1 cellular context compared by ENCODE assay signal in the genomic region with DNA sequence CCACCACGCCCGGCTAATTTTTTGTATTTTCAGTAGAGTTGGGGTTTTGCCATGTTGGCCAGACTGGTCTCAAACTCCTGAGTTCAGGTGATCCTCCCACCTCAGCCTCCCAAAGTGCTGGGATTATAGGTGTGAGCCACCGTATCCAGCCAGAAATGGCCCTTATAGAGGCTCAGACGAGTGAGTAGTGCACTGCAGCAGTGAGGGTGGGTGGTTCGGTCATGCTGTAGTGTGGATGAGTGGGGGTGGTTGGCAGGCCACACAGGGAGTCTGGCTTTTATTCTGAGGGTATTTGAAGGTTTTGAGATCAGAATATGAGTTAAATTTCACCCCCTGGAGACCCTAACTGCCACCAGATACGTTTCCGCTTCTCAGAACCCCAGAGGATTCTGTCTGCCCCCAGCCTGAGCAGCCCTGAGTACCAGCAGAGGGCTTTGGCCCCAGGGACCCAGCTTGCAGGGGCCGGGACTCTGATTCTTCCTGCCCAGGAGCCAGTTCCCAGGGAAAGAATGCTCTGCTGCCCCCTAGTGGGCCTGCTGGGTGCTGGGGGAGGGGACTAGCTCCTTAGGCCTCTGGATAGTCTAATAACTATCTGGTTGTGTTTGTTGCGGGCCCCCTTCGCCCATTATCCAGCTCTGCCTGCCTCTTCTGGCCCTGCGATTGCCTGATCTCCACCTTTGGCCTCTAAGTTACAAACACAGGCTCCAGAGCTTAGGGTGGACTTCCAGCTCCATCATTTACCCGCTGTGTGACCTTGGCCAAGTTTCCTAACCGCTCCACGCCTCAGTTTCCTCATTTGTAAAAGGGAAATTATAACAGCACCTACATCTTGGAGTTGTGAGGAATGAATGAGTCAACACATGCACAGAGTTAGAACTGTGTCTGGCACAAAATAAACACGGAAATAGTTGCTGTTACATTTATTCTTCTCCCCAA.
TF ChIP-seq lines count a peak whose summit lies in the region.

No MANE protein-coding gene starts in this region.

TF ChIP-seq in GM23338, 12 proteins besides CTCF, POLR2A, EP300 and RAD21 (continued from another document):
- TF ChIP-seq, protein P1, sequence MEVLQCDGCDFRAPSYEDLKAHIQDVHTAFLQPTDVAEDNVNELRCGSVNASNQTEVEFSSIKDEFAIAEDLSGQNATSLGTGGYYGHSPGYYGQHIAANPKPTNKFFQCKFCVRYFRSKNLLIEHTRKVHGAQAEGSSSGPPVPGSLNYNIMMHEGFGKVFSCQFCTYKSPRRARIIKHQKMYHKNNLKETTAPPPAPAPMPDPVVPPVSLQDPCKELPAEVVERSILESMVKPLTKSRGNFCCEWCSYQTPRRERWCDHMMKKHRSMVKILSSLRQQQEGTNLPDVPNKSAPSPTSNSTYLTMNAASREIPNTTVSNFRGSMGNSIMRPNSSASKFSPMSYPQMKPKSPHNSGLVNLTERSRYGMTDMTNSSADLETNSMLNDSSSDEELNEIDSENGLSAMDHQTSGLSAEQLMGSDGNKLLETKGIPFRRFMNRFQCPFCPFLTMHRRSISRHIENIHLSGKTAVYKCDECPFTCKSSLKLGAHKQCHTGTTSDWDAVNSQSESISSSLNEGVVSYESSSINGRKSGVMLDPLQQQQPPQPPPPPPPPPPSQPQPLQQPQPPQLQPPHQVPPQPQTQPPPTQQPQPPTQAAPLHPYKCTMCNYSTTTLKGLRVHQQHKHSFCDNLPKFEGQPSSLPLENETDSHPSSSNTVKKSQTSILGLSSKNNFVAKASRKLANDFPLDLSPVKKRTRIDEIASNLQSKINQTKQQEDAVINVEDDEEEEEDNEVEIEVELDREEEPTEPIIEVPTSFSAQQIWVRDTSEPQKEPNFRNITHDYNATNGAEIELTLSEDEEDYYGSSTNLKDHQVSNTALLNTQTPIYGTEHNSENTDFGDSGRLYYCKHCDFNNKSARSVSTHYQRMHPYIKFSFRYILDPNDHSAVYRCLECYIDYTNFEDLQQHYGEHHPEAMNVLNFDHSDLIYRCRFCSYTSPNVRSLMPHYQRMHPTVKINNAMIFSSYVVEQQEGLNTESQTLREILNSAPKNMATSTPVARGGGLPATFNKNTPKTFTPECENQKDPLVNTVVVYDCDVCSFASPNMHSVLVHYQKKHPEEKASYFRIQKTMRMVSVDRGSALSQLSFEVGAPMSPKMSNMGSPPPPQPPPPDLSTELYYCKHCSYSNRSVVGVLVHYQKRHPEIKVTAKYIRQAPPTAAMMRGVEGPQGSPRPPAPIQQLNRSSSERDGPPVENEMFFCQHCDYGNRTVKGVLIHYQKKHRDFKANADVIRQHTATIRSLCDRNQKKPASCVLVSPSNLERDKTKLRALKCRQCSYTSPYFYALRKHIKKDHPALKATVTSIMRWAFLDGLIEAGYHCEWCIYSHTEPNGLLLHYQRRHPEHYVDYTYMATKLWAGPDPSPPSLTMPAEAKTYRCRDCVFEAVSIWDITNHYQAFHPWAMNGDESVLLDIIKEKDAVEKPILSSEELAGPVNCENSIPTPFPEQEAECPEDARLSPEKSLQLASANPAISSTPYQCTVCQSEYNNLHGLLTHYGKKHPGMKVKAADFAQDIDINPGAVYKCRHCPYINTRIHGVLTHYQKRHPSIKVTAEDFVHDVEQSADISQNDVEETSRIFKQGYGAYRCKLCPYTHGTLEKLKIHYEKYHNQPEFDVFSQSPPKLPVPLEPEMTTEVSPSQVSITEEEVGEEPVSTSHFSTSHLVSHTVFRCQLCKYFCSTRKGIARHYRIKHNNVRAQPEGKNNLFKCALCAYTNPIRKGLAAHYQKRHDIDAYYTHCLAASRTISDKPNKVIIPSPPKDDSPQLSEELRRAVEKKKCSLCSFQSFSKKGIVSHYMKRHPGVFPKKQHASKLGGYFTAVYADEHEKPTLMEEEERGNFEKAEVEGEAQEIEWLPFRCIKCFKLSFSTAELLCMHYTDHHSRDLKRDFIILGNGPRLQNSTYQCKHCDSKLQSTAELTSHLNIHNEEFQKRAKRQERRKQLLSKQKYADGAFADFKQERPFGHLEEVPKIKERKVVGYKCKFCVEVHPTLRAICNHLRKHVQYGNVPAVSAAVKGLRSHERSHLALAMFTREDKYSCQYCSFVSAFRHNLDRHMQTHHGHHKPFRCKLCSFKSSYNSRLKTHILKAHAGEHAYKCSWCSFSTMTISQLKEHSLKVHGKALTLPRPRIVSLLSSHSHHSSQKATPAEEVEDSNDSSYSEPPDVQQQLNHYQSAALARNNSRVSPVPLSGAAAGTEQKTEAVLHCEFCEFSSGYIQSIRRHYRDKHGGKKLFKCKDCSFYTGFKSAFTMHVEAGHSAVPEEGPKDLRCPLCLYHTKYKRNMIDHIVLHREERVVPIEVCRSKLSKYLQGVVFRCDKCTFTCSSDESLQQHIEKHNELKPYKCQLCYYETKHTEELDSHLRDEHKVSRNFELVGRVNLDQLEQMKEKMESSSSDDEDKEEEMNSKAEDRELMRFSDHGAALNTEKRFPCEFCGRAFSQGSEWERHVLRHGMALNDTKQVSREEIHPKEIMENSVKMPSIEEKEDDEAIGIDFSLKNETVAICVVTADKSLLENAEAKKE (CRISPR knock-in tag; IDR thresholded peaks at IDR 0.05) = no peak
- TF ChIP-seq CREB1 (CRISPR knock-in tag; IDR thresholded peaks at IDR 0.05; ENCODE audit: low read depth) (no peak), NANOG (IDR thresholded peaks at IDR 0.05; ENCODE audit: borderline replicate concordance) (no peak), ZNF114 (CRISPR knock-in tag; IDR thresholded peaks at IDR 0.05) (no peak), EZH2 (IDR thresholded peaks at IDR 0.05; ENCODE audit: low read depth, unreplicated experiment) (no peak), JUNB (IDR thresholded peaks at IDR 0.05; ENCODE audit: unreplicated experiment) (no peak), POLR2AphosphoS5 (IDR thresholded peaks at IDR 0.05; ENCODE audit: low read depth) (no peak), EZH2phosphoT487 (IDR thresholded peaks at IDR 0.05; ENCODE audit: unreplicated experiment) (no peak), ETS1 (IDR thresholded peaks at IDR 0.05) (no peak)
- TF ChIP-seq, protein P2, sequence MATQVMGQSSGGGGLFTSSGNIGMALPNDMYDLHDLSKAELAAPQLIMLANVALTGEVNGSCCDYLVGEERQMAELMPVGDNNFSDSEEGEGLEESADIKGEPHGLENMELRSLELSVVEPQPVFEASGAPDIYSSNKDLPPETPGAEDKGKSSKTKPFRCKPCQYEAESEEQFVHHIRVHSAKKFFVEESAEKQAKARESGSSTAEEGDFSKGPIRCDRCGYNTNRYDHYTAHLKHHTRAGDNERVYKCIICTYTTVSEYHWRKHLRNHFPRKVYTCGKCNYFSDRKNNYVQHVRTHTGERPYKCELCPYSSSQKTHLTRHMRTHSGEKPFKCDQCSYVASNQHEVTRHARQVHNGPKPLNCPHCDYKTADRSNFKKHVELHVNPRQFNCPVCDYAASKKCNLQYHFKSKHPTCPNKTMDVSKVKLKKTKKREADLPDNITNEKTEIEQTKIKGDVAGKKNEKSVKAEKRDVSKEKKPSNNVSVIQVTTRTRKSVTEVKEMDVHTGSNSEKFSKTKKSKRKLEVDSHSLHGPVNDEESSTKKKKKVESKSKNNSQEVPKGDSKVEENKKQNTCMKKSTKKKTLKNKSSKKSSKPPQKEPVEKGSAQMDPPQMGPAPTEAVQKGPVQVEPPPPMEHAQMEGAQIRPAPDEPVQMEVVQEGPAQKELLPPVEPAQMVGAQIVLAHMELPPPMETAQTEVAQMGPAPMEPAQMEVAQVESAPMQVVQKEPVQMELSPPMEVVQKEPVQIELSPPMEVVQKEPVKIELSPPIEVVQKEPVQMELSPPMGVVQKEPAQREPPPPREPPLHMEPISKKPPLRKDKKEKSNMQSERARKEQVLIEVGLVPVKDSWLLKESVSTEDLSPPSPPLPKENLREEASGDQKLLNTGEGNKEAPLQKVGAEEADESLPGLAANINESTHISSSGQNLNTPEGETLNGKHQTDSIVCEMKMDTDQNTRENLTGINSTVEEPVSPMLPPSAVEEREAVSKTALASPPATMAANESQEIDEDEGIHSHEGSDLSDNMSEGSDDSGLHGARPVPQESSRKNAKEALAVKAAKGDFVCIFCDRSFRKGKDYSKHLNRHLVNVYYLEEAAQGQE (IDR thresholded peaks at IDR 0.05; ENCODE audit: unreplicated experiment) = no peak
